In the genomic region with DNA sequence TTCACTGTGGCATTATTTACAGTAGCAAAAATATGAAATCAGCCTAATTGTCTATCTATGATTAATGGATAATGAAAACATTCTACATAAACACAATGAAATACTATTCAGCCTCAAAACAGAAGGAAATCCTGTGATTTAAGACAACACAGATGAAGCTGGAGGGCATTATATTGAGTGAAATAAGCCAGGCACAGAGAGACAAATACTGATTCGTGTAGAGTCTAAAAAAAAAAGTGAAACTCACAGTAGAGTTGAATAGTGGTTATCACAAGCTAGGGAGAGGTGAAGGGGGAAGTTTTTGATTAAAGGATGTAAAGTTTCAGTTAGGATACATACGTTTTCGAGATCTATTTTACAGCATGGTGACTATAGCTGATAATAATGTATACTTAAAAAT, we compare ENCODE assay signal across 1 cellular context.
TF ChIP-seq lines count a peak whose summit lies in the region.

No MANE protein-coding gene starts in this region.

TF ChIP-seq in HEK293T, 16 proteins besides CTCF, POLR2A, EP300 and RAD21 (continued from another document):
- TF ChIP-seq FOXA1 (IDR thresholded peaks at IDR 0.05) = no peak
TF ChIP-seq in HEK293T: peak in this region for 0.
